11 cellular contexts compared by ENCODE assay signal in the genomic region with DNA sequence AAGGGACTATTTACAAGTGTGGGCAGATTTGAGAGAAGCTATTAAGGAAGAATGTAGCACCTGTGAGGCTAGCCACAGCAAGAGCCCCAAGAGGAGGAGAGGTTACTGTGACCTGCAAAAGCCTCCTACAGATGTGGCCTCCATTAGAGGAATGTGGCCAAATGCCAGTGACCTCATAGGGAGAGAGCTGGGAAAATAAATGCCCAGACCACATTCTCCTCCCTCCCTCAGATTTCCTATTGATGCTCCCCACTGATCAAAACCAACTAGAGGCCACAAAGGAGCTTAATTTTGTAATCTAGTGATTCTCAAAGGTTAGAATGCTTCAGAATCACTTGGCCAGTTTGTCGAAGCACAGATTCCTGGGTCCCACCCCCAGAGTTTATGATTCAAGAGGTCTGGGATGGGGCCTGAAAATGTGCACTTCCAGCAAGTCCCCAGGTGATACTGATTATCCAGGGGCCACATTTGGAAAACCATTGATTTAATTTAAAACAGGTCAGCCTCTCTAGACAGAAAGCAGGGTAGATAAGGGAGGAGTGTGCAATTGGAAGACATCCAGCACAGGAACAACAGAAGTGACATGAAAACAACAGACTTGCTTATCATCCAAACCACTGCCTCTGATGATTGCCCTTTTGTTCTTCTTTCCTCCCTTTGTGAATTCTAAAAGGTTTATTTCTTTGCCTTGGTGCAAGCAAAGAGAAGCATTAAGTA.
A peak's percentile ranks its signal among the peaks of the same experiment; 100 is the strongest.
DNase-seq lines count a peak whose midpoint lies in the region; ATAC-seq, FAIRE-seq and TF ChIP-seq lines count a peak whose summit lies in the region.
"Had no signal": no experiment of that assay in that cellular context is flagged by ENCODE, and none has a peak within 500 bp of the region (broad histone marks: within the 10 kb centered on the region; RNA-seq: fewer than 3 reads in every experiment).

No MANE protein-coding gene starts in this region.

- H3K9me1 ChIP-seq in K562 (ENCODE audit: control insufficient read depth, insufficient read depth, low read length), result no peaks in the 10 kb centered on the region

- H3K4me3 Mint-ChIP-seq in activated CD4-positive, alpha-beta T cell treated with anti-CD3 and anti-CD28 coated beads, Interleukin-2, amount 10 ng/mL, durations not matched to agents 24 days and 14 days, result no peak overlapping the region

- no peak overlapping the region for H3K27ac ChIP-seq in K562 (ENCODE audit: extremely low read depth, low read depth, low read length)
- no peak overlapping the region for H3K27ac ChIP-seq in gastroesophageal sphincter
- H3K27ac ChIP-seq: C4-2B, prostate gland had no signal

- 0% methylated on average over 1 of the region's 1 CpG for WGBS in K562 (ENCODE audit: insufficient coverage, low coverage, missing lambda C conversion rate)
- 89% methylated on average over 1 of the region's 1 CpG; no CpG with 5 or more reads in 1 of the 2 donors for WGBS in gastroesophageal sphincter (ENCODE audit: low coverage in 1 of 2), 2 donors

- no peaks in the 10 kb centered on the region for H3K79me2 ChIP-seq in K562 (ENCODE audit: control insufficient read depth, insufficient read depth, low read length)

- H3K4me1 ChIP-seq in K562 (replicated peaks in 1 of 2; ENCODE audit: control insufficient read depth in 2 of 2, insufficient read depth in 2 of 2, low read length in 2 of 2) (no peaks in the 10 kb centered on the region), gastroesophageal sphincter (no peaks in the 10 kb centered on the region)
- H3K4me1 ChIP-seq: prostate gland had no signal

- H3K4me2 ChIP-seq in K562 (ENCODE audit: insufficient read depth, low read length), result no peak overlapping the region

- H3K9me3 Mint-ChIP-seq in activated CD4-positive, alpha-beta T cell treated with anti-CD3 and anti-CD28 coated beads, Interleukin-2, amount 10 ng/mL, durations not matched to agents 24 days and 14 days, result no peaks in the 10 kb centered on the region

- POLR2A ChIA-PET in K562 (lab: Yijun Ruan, JAX), result no interaction called here

- H2AFZ ChIP-seq in K562 (ENCODE audit: low read depth, low read length), result no peak overlapping the region

- DNase-seq in Daoy (ENCODE audit: low read depth), result peak; percentile 41
- peak; percentile 50 for DNase-seq in NCI-H1105 (lab: John Stamatoyannopoulos, UW)
- peak in 1 of 4 experiments; percentile 3 for DNase-seq in K562 (ENCODE audit: extremely low read depth in 1 of 4, low spot score in 3 of 4)
- DNase-seq in left colon, result no peak
- DNase-seq in activated CD4-positive, alpha-beta T cell treated with anti-CD3 and anti-CD28 coated beads, Interleukin-2, amount 10 ng/mL, durations not matched to agents 24 days and 14 days, result no peak
- DNase-seq: T-helper 9 cell had no signal

- H4K20me1 ChIP-seq in K562 (replicated peaks; ENCODE audit: control insufficient read depth, insufficient read depth, low read length), result no peaks in the 10 kb centered on the region

- H3K9ac ChIP-seq in K562 (ENCODE audit: insufficient read depth in 1 of 2, low read depth in 2 of 2, low read length in 2 of 2), result no peak overlapping the region

- H3K27me3 ChIP-seq in K562 (ENCODE audit: control insufficient read depth in 2 of 2, insufficient read depth in 2 of 2, low read length in 2 of 2) (peaks cover 0 to 2% of the 10 kb centered on the region in 2 experiments; a peak in 1 of 5 replicates), gastroesophageal sphincter (no peaks in the 10 kb centered on the region)

- in situ Hi-C loops in K562 (cut with MboI), result no loop called here

- TF ChIP-seq POLR2A in K562 (conservative IDR thresholded peaks at IDR 0.05) (no peak), gastroesophageal sphincter (IDR thresholded peaks at IDR 0.05) (no peak)

- H3K9me3 ChIP-seq in K562 (replicated peaks; ENCODE audit: control insufficient read depth, insufficient read depth, low read depth, low read length) (no peaks in the 10 kb centered on the region), gastroesophageal sphincter (no peaks in the 10 kb centered on the region)
- H3K9me3 ChIP-seq: prostate gland had no signal

- FAIRE-seq in K562 (lab: Jason Lieb, UNC), result no peak

- TF ChIP-seq RAD21 in K562 (CRISPR knock-in tag; conservative IDR thresholded peaks at IDR 0.05 in 1 of 2, IDR thresholded peaks at IDR 0.05 in 1 of 2), result no peak

- H3K4me3 ChIP-seq in K562 (no peak overlapping the region), gastroesophageal sphincter (no peak overlapping the region)
- H3K4me3 ChIP-seq: prostate gland had no signal

- TF ChIP-seq EP300 in K562 (IDR thresholded peaks at IDR 0.05; ENCODE audit: low read length), result no peak
- no peak for TF ChIP-seq EP300 in gastroesophageal sphincter (IDR thresholded peaks at IDR 0.05)

- intact Hi-C loops in K562 (cut with micrococcal nuclease), result no loop called here
- intact Hi-C loops in left colon (cut with DNase I, micrococcal nuclease), result no loop called here
- intact Hi-C loops in activated CD4-positive, alpha-beta T cell treated with anti-CD3 and anti-CD28 coated beads, Interleukin-2, amount 10 ng/mL, durations not matched to agents 24 days and 14 days (cut with micrococcal nuclease), result no loop called here

- no TSS peak for BruUV-seq in K562 (replicated peaks; lab: Mats Ljungman, UMichigan)

- peaks cover 10% of the 10 kb centered on the region for H3K4me1 Mint-ChIP-seq in activated CD4-positive, alpha-beta T cell treated with anti-CD3 and anti-CD28 coated beads, Interleukin-2, amount 10 ng/mL, durations not matched to agents 24 days and 14 days

- CTCF ChIA-PET in K562 (lab: Yijun Ruan, JAX; ENCODE audit: low intra/inter-chr PET ratio), result no interaction called here

- H3K27me3 Mint-ChIP-seq in activated CD4-positive, alpha-beta T cell treated with anti-CD3 and anti-CD28 coated beads, Interleukin-2, amount 10 ng/mL, durations not matched to agents 24 days and 14 days, result peaks cover 14% of the 10 kb centered on the region

- no peak for TF ChIP-seq CTCF in K562 (IDR thresholded peaks at IDR 0.05 in 2 of 3, conservative IDR thresholded peaks at IDR 0.05 in 1 of 3; ENCODE audit: insufficient read depth in 2 of 3, low read depth in 1 of 3, low read length in 3 of 3)
- no peak for TF ChIP-seq CTCF in gastroesophageal sphincter (IDR thresholded peaks at IDR 0.05)

- H3K36me3 ChIP-seq in K562 (ENCODE audit: control insufficient read depth, insufficient read depth, low read length), result no peaks in the 10 kb centered on the region
- H3K36me3 ChIP-seq in gastroesophageal sphincter, result no peaks in the 10 kb centered on the region
- H3K36me3 ChIP-seq: prostate gland had no signal

- H3K27ac Mint-ChIP-seq in activated CD4-positive, alpha-beta T cell treated with anti-CD3 and anti-CD28 coated beads, Interleukin-2, amount 10 ng/mL, durations not matched to agents 24 days and 14 days, result no peak overlapping the region

- no peak for ATAC-seq in K562
- peak; percentile 24 for ATAC-seq in left colon
- no peak for ATAC-seq in HG02642 (IDR thresholded peaks at IDR 0.05; ENCODE audit: poor library complexity, unreplicated experiment)
- ATAC-seq in gastroesophageal sphincter, result no peak
- ATAC-seq in GM21717 (IDR thresholded peaks at IDR 0.05; ENCODE audit: unreplicated experiment), result no peak

- no peaks in the 10 kb centered on the region for H3K36me3 Mint-ChIP-seq in activated CD4-positive, alpha-beta T cell treated with anti-CD3 and anti-CD28 coated beads, Interleukin-2, amount 10 ng/mL, durations not matched to agents 24 days and 14 days (ENCODE audit: low read depth)

TF ChIP-seq in K562, 482 proteins besides CTCF, POLR2A, EP300 and RAD21:
- TF ChIP-seq BRD9 (IDR thresholded peaks at IDR 0.05; ENCODE audit: low read depth, partially characterized antibody) (no peak), ELK1 (CRISPR knock-in tag; IDR thresholded peaks at IDR 0.05) (no peak), CBFA2T3 (IDR thresholded peaks at IDR 0.05) (peak; percentile 27; the same call in 1 of the 2 replicates), HNRNPUL1 (IDR thresholded peaks at IDR 0.05; ENCODE audit: low read length) (no peak), SOX6 (IDR thresholded peaks at IDR 0.05) (0 out of 2 replicates have a peak, but pooled peaks have one; percentile 29), ZSCAN29 (IDR thresholded peaks at IDR 0.05) (no peak)

Comparison
In these comparisons a context has a peak if more than half of its experiments do, and no peak if none do; other contexts are left out.
1. DNase-seq: peak in Daoy (single experiment) and NCI-H1105 (single experiment); none in left colon (0 of 2) and activated CD4-positive, alpha-beta T cell treated with anti-CD3 and anti-CD28 coated beads, Interleukin-2, amount 10 ng/mL, durations not matched to agents 24 days and 14 days (single experiment).